ENCODE assay signal across 19 cellular contexts in genomic region chr6:71979911-71980310, GRCh38.
DNase-seq lines count a peak whose midpoint lies in the region; ATAC-seq and TF ChIP-seq lines count a peak whose summit lies in the region.
"Had no signal": no experiment of that assay in that cellular context is flagged by ENCODE, and none has a peak within 500 bp of the region (broad histone marks: within the 10 kb centered on the region; RNA-seq: fewer than 3 reads in every experiment).

No MANE protein-coding gene starts in this region.

- H3K27me3 ChIP-seq in adipocyte (replicated peaks; ENCODE audit: control insufficient read depth, insufficient read depth, low read length): no peaks in the 10 kb centered on the region

- intact Hi-C loops in left colon (cut with DNase I, micrococcal nuclease): no loop called here

- no peaks in the 10 kb centered on the region for H3K4me1 ChIP-seq in adipocyte (ENCODE audit: control insufficient read depth, insufficient read depth, low read length)

- H3K9me3 ChIP-seq in adipocyte (ENCODE audit: control insufficient read depth, low read length): no peaks in the 10 kb centered on the region

- no peak overlapping the region for H3K4me3 ChIP-seq in adipocyte (ENCODE audit: low read length)
- H3K4me3 ChIP-seq: K562 had no signal

- ATAC-seq in left colon: no peak
- ATAC-seq: K562, PC-3, Right ventricle myocardium inferior had no signal

- POLR2A ChIA-PET in HEK293T (lab: Yijun Ruan, JAX): no interaction called here

- H3K36me3 ChIP-seq in adipocyte (ENCODE audit: control insufficient read depth, insufficient read depth, low read length, severe bottlenecking): no peaks in the 10 kb centered on the region

- no peak overlapping the region for H3K9ac ChIP-seq in adipocyte (ENCODE audit: low read length)

- CTCF ChIA-PET in HEK293T (lab: Yijun Ruan, JAX): no interaction called here

- DNase-seq in EL (peak; percentile 3), HT1080 (ENCODE audit: low read depth) (peak; percentile 18), adipocyte (ENCODE audit: low read depth) (peak; percentile 51), stromal cell of bone marrow (ENCODE audit: low read depth) (peak; percentile 18), cerebellum (ENCODE audit: low spot score) (no peak), left colon (no peak), HEK293T (ENCODE audit: extremely low spot score) (no peak)
- DNase-seq: Calu3; CD4-positive, alpha-beta T cell; GDM1; H9; NCI-H1092; NCI-H146; NCI-H2081; NCI-H510A; NCI-H774; PC-3 had no signal

TF ChIP-seq in HEK293T, 16 proteins besides CTCF, POLR2A, EP300 and RAD21:
- TF ChIP-seq SP1 (IDR thresholded peaks at IDR 0.05) (no peak), ZNF384 (IDR thresholded peaks at IDR 0.05) (no peak), LEF1 (IDR thresholded peaks at IDR 0.05; ENCODE audit: borderline replicate concordance) (no peak), TARDBP (IDR thresholded peaks at IDR 0.05) (no peak), SUZ12 (IDR thresholded peaks at IDR 0.05) (no peak), FOXK2 (IDR thresholded peaks at IDR 0.05) (no peak)

Comparison
In these comparisons a context has a peak if more than half of its experiments do, and no peak if none do; other contexts are left out.
1. DNase-seq: peak in EL (single experiment), HT1080 (single experiment), adipocyte (single experiment) and stromal cell of bone marrow (single experiment); none in cerebellum (single experiment), left colon (0 of 2) and HEK293T (single experiment).